Comparison of ENCODE assay signal across 12 cellular contexts in the genomic region with DNA sequence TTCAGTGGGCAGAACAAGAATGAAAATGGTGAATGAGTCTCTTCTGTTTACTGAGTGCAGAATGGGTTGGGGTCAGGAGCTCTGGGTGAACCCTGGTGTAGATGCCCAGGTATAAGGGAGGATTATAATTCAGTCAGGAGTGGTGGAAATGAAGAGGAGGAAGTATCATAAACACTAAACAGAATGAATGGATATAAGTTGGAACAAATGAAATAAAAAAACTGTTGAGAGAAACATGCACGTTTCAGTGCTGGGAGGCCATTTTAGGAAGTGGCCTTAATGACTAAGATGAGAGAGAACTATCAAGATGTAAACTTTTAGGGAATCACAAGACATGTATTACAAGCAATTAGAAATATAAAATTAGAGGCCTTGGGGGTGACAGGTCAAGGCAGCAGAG. TPM values are rescaled to one million over a fixed set of nuclear protein-coding genes. Genes with fewer than 3 reads are reported as not detected.
DNase-seq lines count a peak whose midpoint lies in the region; ATAC-seq and TF ChIP-seq lines count a peak whose summit lies in the region.
"Had no signal": no experiment of that assay in that cellular context is flagged by ENCODE, and none has a peak within 500 bp of the region (broad histone marks: within the 10 kb centered on the region; RNA-seq: fewer than 3 reads in every experiment).

No MANE protein-coding gene starts in this region.

- intact Hi-C loops in activated CD8-positive, alpha-beta T cell treated with anti-CD3 and anti-CD28 coated beads for 36 hours (cut with micrococcal nuclease), result no loop called here
- intact Hi-C loops in thyroid gland (cut with DNase I), result no loop called here

- H3K79me2 ChIP-seq in Karpas-422 (ENCODE audit: low read length), result no peaks in the 10 kb centered on the region

- CTCF ChIA-PET in activated naive CD4-positive, alpha-beta T cell treated with anti-CD3 and anti-CD28 coated beads, Interleukin-2, amount 10 ng/mL, durations not matched to agents 7 days and 5 days (lab: Charles Lee), result interaction anchor here (1.1 kb wide), 1 partner anchor 20 kb away, joined by 4 read pairs; no protein-coding TSS in a partner anchor
- CTCF ChIA-PET in activated CD8-positive, alpha-beta T cell treated with anti-CD3 and anti-CD28 coated beads for 36 hours (lab: Charles Lee), result interaction anchor here (3.2 kb wide), 1 partner anchor 344 kb away, joined by 10 read pairs; no protein-coding TSS in a partner anchor

- no peak overlapping the region for H3K4me3 Mint-ChIP-seq in activated naive CD4-positive, alpha-beta T cell treated with anti-CD3 and anti-CD28 coated beads, Interleukin-2, amount 10 ng/mL, durations not matched to agents 7 days and 5 days
- no peak overlapping the region for H3K4me3 Mint-ChIP-seq in activated CD8-positive, alpha-beta T cell treated with anti-CD3 and anti-CD28 coated beads for 36 hours

- H3K27me3 ChIP-seq in layer of hippocampus (ENCODE audit: control insufficient read depth, insufficient read depth, low read length), result no peaks in the 10 kb centered on the region
- no peaks in the 10 kb centered on the region for H3K27me3 ChIP-seq in thyroid gland
- no peaks in the 10 kb centered on the region for H3K27me3 ChIP-seq in Karpas-422 (ENCODE audit: low read length)
- H3K27me3 ChIP-seq: vagina had no signal

- H3K4me1 ChIP-seq in thyroid gland (peaks cover 12 to 21% of the 10 kb centered on the region in 2 donors), Karpas-422 (ENCODE audit: low read length) (peaks cover 26% of the 10 kb centered on the region)
- H3K4me1 ChIP-seq: vagina had no signal

- no peak overlapping the region for H2AFZ ChIP-seq in Karpas-422 (ENCODE audit: low read length)

- H3K4me3 ChIP-seq in thyroid gland (replicated peaks in 1 of 3) (no peak overlapping the region), Karpas-422 (ENCODE audit: low read length) (no peak overlapping the region)
- H3K4me3 ChIP-seq: coronary artery, ovary, vagina had no signal

- H3K27me3 Mint-ChIP-seq in activated naive CD4-positive, alpha-beta T cell treated with anti-CD3 and anti-CD28 coated beads, Interleukin-2, amount 10 ng/mL, durations not matched to agents 7 days and 5 days, result no peaks in the 10 kb centered on the region
- no peaks in the 10 kb centered on the region for H3K27me3 Mint-ChIP-seq in activated CD8-positive, alpha-beta T cell treated with anti-CD3 and anti-CD28 coated beads for 36 hours

- no peak for DNase-seq in activated naive CD4-positive, alpha-beta T cell treated with anti-CD3 and anti-CD28 coated beads, Interleukin-2, amount 10 ng/mL, durations not matched to agents 7 days and 5 days
- DNase-seq in activated naive CD4-positive, alpha-beta T cell treated with anti-CD3 and anti-CD28 coated beads, Interleukin-2, amount 50 U/mL, for 16 hours, result no peak
- no peak for DNase-seq in activated CD8-positive, alpha-beta T cell treated with anti-CD3 and anti-CD28 coated beads for 36 hours
- DNase-seq in thyroid gland (no peak), NCI-H1092 (lab: John Stamatoyannopoulos, UW) (no peak), Karpas-422 (no peak)
- no peak for DNase-seq in effector CD8-positive, alpha-beta T cell (lab: John Stamatoyannopoulos, UW)
- DNase-seq: ovary had no signal

- H3K27ac Mint-ChIP-seq in activated naive CD4-positive, alpha-beta T cell treated with anti-CD3 and anti-CD28 coated beads, Interleukin-2, amount 10 ng/mL, durations not matched to agents 7 days and 5 days, result peak overlapping the region; percentile 66
- H3K27ac Mint-ChIP-seq in activated CD8-positive, alpha-beta T cell treated with anti-CD3 and anti-CD28 coated beads for 36 hours, result peak overlapping the region; percentile 77

- no peak overlapping the region for H3K4me2 ChIP-seq in Karpas-422 (ENCODE audit: low read depth, low read length, poor library complexity, severe bottlenecking)
- H3K4me2 ChIP-seq: KMS-11 had no signal

- H3K4me1 Mint-ChIP-seq in activated naive CD4-positive, alpha-beta T cell treated with anti-CD3 and anti-CD28 coated beads, Interleukin-2, amount 10 ng/mL, durations not matched to agents 7 days and 5 days, result peaks cover 34% of the 10 kb centered on the region
- H3K4me1 Mint-ChIP-seq in activated CD8-positive, alpha-beta T cell treated with anti-CD3 and anti-CD28 coated beads for 36 hours (ENCODE audit: low read depth), result peaks cover 22% of the 10 kb centered on the region

- H3K36me3 ChIP-seq in thyroid gland (no peaks in the 10 kb centered on the region), Karpas-422 (ENCODE audit: insufficient read depth, low read length) (no peaks in the 10 kb centered on the region)
- H3K36me3 ChIP-seq: ovary, vagina had no signal

- no peak for ATAC-seq in activated CD8-positive, alpha-beta T cell treated with anti-CD3 and anti-CD28 coated beads for 36 hours

- peak overlapping the region; percentile 23 for H3K27ac ChIP-seq in layer of hippocampus (ENCODE audit: low read depth, low read length)
- peak overlapping the region; percentile 8 to 66 (median 59) for H3K27ac ChIP-seq in thyroid gland
- H3K27ac ChIP-seq in Karpas-422 (ENCODE audit: low read length), result no peak overlapping the region
- H3K27ac ChIP-seq: coronary artery, KMS-11, ovary, vagina had no signal

- H3K9me3 ChIP-seq in thyroid gland, result no peaks in the 10 kb centered on the region
- no peaks in the 10 kb centered on the region for H3K9me3 ChIP-seq in Karpas-422 (ENCODE audit: low read length)
- H3K9me3 ChIP-seq: ovary, vagina had no signal

- no peaks in the 10 kb centered on the region for H4K20me1 ChIP-seq in Karpas-422 (ENCODE audit: insufficient read depth, low read depth, low read length)

- H3K9me2 ChIP-seq in Karpas-422 (replicated peaks; ENCODE audit: insufficient read depth, low read length), result no peaks in the 10 kb centered on the region

- H3K9me3 Mint-ChIP-seq in activated naive CD4-positive, alpha-beta T cell treated with anti-CD3 and anti-CD28 coated beads, Interleukin-2, amount 10 ng/mL, durations not matched to agents 7 days and 5 days, result peaks cover 4% of the 10 kb centered on the region
- no peaks in the 10 kb centered on the region for H3K9me3 Mint-ChIP-seq in activated CD8-positive, alpha-beta T cell treated with anti-CD3 and anti-CD28 coated beads for 36 hours

- no peak for TF ChIP-seq POLR2A in thyroid gland (IDR thresholded peaks at IDR 0.05)

- H3K36me3 Mint-ChIP-seq in activated naive CD4-positive, alpha-beta T cell treated with anti-CD3 and anti-CD28 coated beads, Interleukin-2, amount 10 ng/mL, durations not matched to agents 7 days and 5 days, result peaks cover 21% of the 10 kb centered on the region
- H3K36me3 Mint-ChIP-seq in activated CD8-positive, alpha-beta T cell treated with anti-CD3 and anti-CD28 coated beads for 36 hours (ENCODE audit: low read depth), result no peaks in the 10 kb centered on the region

- TF ChIP-seq CTCF in activated CD8-positive, alpha-beta T cell treated with anti-CD3 and anti-CD28 coated beads for 36 hours (IDR thresholded peaks at IDR 0.05), result no peak
- no peak for TF ChIP-seq CTCF in thyroid gland (IDR thresholded peaks at IDR 0.05)

- POLR2A ChIA-PET in activated CD8-positive, alpha-beta T cell treated with anti-CD3 and anti-CD28 coated beads for 36 hours (lab: Charles Lee), result interaction anchor here (0.8 kb wide), 1 partner anchor 10 kb away, joined by 3 read pairs; no protein-coding TSS in a partner anchor

- WGBS in thyroid gland, 2 donors, result 76 to 78% methylated on average over 1 of the region's 1 CpG

- H3K9ac ChIP-seq in Karpas-422 (ENCODE audit: low read length), result no peak overlapping the region
- H3K9ac ChIP-seq: KMS-11 had no signal

RNA-seq across cellular contexts. Expression of gene LEKR1, which starts 32.8 kb away (rescaled TPM):
- total RNA-seq in activated CD8-positive, alpha-beta T cell treated with anti-CD3 and anti-CD28 coated beads for 36 hours, result 1 to 10 TPM in 1 of 2 experiments, under 1 TPM in 1; 0.40 to 1.1 TPM
- total RNA-seq in thyroid gland, result 1 to 10 TPM; 6.3 to 7.5 (median 6.8) TPM
- total RNA-seq in Karpas-422 (2014; rRNA removed; shearing (Covaris generic); ENCODE audit: low replicate concordance), result 2.3 and 6.4 TPM in 2 replicates
- total RNA-seq: vagina had no signal
